7 cellular contexts compared by ENCODE assay signal in genomic region chr11:65960824-65961266, GRCh38. TPM values are rescaled to one million over a fixed set of nuclear protein-coding genes. Genes with fewer than 3 reads are reported as not detected.
DNase-seq lines count a peak whose midpoint lies in the region; ATAC-seq and TF ChIP-seq lines count a peak whose summit lies in the region.
"Had no signal": no experiment of that assay in that cellular context is flagged by ENCODE, and none has a peak within 500 bp of the region (broad histone marks: within the 10 kb centered on the region; RNA-seq: fewer than 3 reads in every experiment).

No MANE protein-coding gene starts in this region.

- peaks cover 8% of the 10 kb centered on the region for H3K36me3 ChIP-seq in cardiac muscle cell
- peaks cover 16 to 18% of the 10 kb centered on the region in 2 donors for H3K36me3 ChIP-seq in thyroid gland

- peaks cover 5% of the 10 kb centered on the region for H3K4me1 ChIP-seq in cardiac muscle cell (ENCODE audit: low read depth)
- peaks cover 24 to 46% of the 10 kb centered on the region in 2 donors for H3K4me1 ChIP-seq in thyroid gland

- H3K27ac ChIP-seq in cardiac muscle cell (peak overlapping the region; percentile 90), thyroid gland (peak overlapping the region; percentile 54 to 88 (median 77))

- no peak for TF ChIP-seq CTCF in cardiac muscle cell (IDR thresholded peaks at IDR 0.05; ENCODE audit: low read depth, low read length)
- no peak for TF ChIP-seq CTCF in thyroid gland (IDR thresholded peaks at IDR 0.05)

- DNase-seq in activated CD4-positive, alpha-beta T cell treated with anti-CD3 and anti-CD28 coated beads for 48 hours, result peak; percentile 13
- DNase-seq in activated CD4-positive, alpha-beta T cell treated with anti-CD3 and anti-CD28 coated beads, Interleukin-2, amount 50 U/mL, for 1 hour, result no peak
- DNase-seq in cardiac muscle cell (ENCODE audit: low read depth in 1 of 2, low spot score in 1 of 2) (no peak), thyroid gland (no peak), ecto neural progenitor cell (ENCODE audit: low spot score) (no peak)

- ATAC-seq in GM18858 (IDR thresholded peaks at IDR 0.05; ENCODE audit: unreplicated experiment), result no peak

- H3K27me3 ChIP-seq in cardiac muscle cell (no peaks in the 10 kb centered on the region), thyroid gland (no peaks in the 10 kb centered on the region)

- intact Hi-C loops in thyroid gland (cut with DNase I), result loop anchor here (5.0 kb wide), 1 partner anchor 44 kb away; the partner anchor contains the start of genes C11orf68 and DRAP1

- no peak for TF ChIP-seq POLR2A in thyroid gland (IDR thresholded peaks at IDR 0.05)

- 52 to 56% methylated on average over 15 to 16 of the region's 16 CpGs for WGBS in thyroid gland, 2 donors

- H3K9me3 ChIP-seq in cardiac muscle cell (ENCODE audit: low read depth), result no peaks in the 10 kb centered on the region
- H3K9me3 ChIP-seq in thyroid gland, result no peaks in the 10 kb centered on the region

- H3K4me3 ChIP-seq in cardiac muscle cell (peak overlapping the region; percentile 94), thyroid gland (replicated peaks in 1 of 3) (peak overlapping the region in 2 of 3 donors; percentile 93 to 96)

RNA-seq across cellular contexts. Expression of gene SART1, which starts 0.7 kb away (rescaled TPM):
- total RNA-seq in cardiac muscle cell (55.7 and 74.7 TPM in 2 replicates), thyroid gland (10 to 100 TPM; 22.2 to 46.1 (median 24.2) TPM)
- polyA plus RNA-seq in cardiac muscle cell, result 51.6 and 59.4 TPM in 2 replicates

RNA-seq across cellular contexts. Expression of gene TSGA10IP, which starts 15.6 kb away (rescaled TPM):
- total RNA-seq in cardiac muscle cell, result 1.0 TPM in 1 of 2 replicates, not detected in the other
- 0.25 and 1.1 TPM in 2 replicates for polyA plus RNA-seq in cardiac muscle cell
- under 1 TPM in 1 of 4 donors, not detected in 3; 0.33 TPM for total RNA-seq in thyroid gland
- total RNA-seq: activated CD8-positive, alpha-beta memory T cell treated with anti-CD3 and anti-CD28 coated beads for 36 hours had no signal

RNA-seq across cellular contexts. Expression of gene EIF1AD, which starts 41.1 kb away (rescaled TPM):
- total RNA-seq in cardiac muscle cell (28.6 and 36.8 TPM in 2 replicates), thyroid gland (10 to 100 TPM; 25.3 to 39.4 (median 28.3) TPM)
- polyA plus RNA-seq in cardiac muscle cell, result 24.6 and 30.8 TPM in 2 replicates

RNA-seq across cellular contexts. Expression of gene BANF1, which starts 41.5 kb away (rescaled TPM):
- total RNA-seq in cardiac muscle cell, result 72.2 and 77.0 TPM in 2 replicates
- polyA plus RNA-seq in cardiac muscle cell, result 441 and 496 TPM in 2 replicates
- 10 to 100 TPM; 66.9 to 86.7 (median 78.3) TPM for total RNA-seq in thyroid gland

RNA-seq across cellular contexts. Expression of gene DRAP1, which starts 41.6 kb away (rescaled TPM):
- total RNA-seq in cardiac muscle cell, result 257 and 264 TPM in 2 replicates
- polyA plus RNA-seq in cardiac muscle cell, result 230 and 288 TPM in 2 replicates
- 100 to 1,000 TPM in 3 of 4 donors, 10 to 100 TPM in 1; 82.0 to 184 (median 132) TPM for total RNA-seq in thyroid gland
